Comparison of ENCODE assay signal across 9 cellular contexts in genomic region chr5:79255786-79256557, GRCh38. TPM values are rescaled to one million over a fixed set of nuclear protein-coding genes. Genes with fewer than 3 reads are reported as not detected.
DNase-seq lines count a peak whose midpoint lies in the region; ATAC-seq and TF ChIP-seq lines count a peak whose summit lies in the region.
"Had no signal": no experiment of that assay in that cellular context is flagged by ENCODE, and none has a peak within 500 bp of the region (broad histone marks: within the 10 kb centered on the region; RNA-seq: fewer than 3 reads in every experiment).

No MANE protein-coding gene starts in this region.

- peak; percentile 70 for TF ChIP-seq CTCF in astrocyte of the cerebellum (IDR thresholded peaks at IDR 0.05; ENCODE audit: low read depth, low read length, missing control alignments)
- peak in 2 of 5 experiments; percentile 4 to 23 for TF ChIP-seq CTCF in tibial nerve (IDR thresholded peaks at IDR 0.05)
- no peak for TF ChIP-seq CTCF in lower leg skin (IDR thresholded peaks at IDR 0.05)

- peak; percentile 57 for ATAC-seq in GM18498 (IDR thresholded peaks at IDR 0.05; ENCODE audit: unreplicated experiment)
- ATAC-seq in HG03439 (IDR thresholded peaks at IDR 0.05; ENCODE audit: unreplicated experiment), result peak; percentile 73

- H3K4me1 ChIP-seq in tibial nerve, result peaks cover 0 to 20% (median 0%) of the 10 kb centered on the region in 4 donors

- 94 to 100% methylated on average over 3 to 5 of the region's 5 CpGs for WGBS in tibial nerve, 2 donors
- 66 to 69% methylated on average over 5 of the region's 5 CpGs for WGBS in lower leg skin, 2 donors

- DNase-seq in Caki2 (ENCODE audit: low read depth) (peak; percentile 35), astrocyte of the cerebellum (ENCODE audit: low read depth) (no peak), lung microvascular endothelial cell (ENCODE audit: low read depth in 2 of 2) (peak; percentile 37 to 52), tibial nerve (ENCODE audit: low spot score in 2 of 2) (no peak), lower leg skin (ENCODE audit: low spot score in 2 of 2) (no peak)
- DNase-seq in activated CD4-positive, CD25-positive, alpha-beta regulatory T cell treated with anti-CD3 and anti-CD28 coated beads, Interleukin-2, amount 50 U/mL, for 72 hours, result no peak
- DNase-seq: naive B cell had no signal

- H3K27me3 ChIP-seq in tibial nerve, result no peaks in the 10 kb centered on the region

- H3K4me3 ChIP-seq in astrocyte of the cerebellum (ENCODE audit: low read depth, low read length), result no peak overlapping the region
- no peak overlapping the region for H3K4me3 ChIP-seq in tibial nerve
- H3K4me3 ChIP-seq in lower leg skin (ENCODE audit: low read depth, poor library complexity, severe bottlenecking), result no peak overlapping the region

- in situ Hi-C loops in Caki2 (cut with HindIII; ENCODE audit: low pct_unique_long_range_greater_than_20kb, low sequenced_read_pairs), result no loop called here
- in situ Hi-C loops in astrocyte of the cerebellum (cut with HindIII; ENCODE audit: low sequenced_read_pairs), result no loop called here

- H3K36me3 ChIP-seq in tibial nerve, result peaks cover 0 to 11% (median 0%) of the 10 kb centered on the region in 3 donors

- intact Hi-C loops in lower leg skin (cut with DNase I; ENCODE audit: low total_unique reads), result no loop called here

- TF ChIP-seq POLR2A in tibial nerve (IDR thresholded peaks at IDR 0.05) (no peak), lower leg skin (IDR thresholded peaks at IDR 0.05) (no peak)

- H3K9me3 ChIP-seq in tibial nerve, result no peaks in the 10 kb centered on the region

- no peak overlapping the region for H3K27ac ChIP-seq in tibial nerve

- TF ChIP-seq EP300 in tibial nerve (IDR thresholded peaks at IDR 0.05), result no peak

RNA-seq across cellular contexts. Expression of gene JMY, which starts 20.0 kb away (rescaled TPM):
- total RNA-seq in Caki2 (2014; rRNA removed; shearing (Covaris generic); ENCODE audit: low replicate concordance), result 5.1 and 6.7 TPM in 2 replicates
- total RNA-seq in lung microvascular endothelial cell (6.8 and 11.5 TPM in 2 replicates), tibial nerve (10 to 100 TPM; 14.7 to 25.7 (median 23.4) TPM), lower leg skin (10 to 100 TPM; 25.6 to 38.8 (median 30.5) TPM)

Comparison
In these comparisons a context has a peak if more than half of its experiments do, and no peak if none do; other contexts are left out.
1. DNase-seq: peak in Caki2 (single experiment) and lung microvascular endothelial cell (2 of 2); none in astrocyte of the cerebellum (single experiment), tibial nerve (0 of 2), activated CD4-positive, CD25-positive, alpha-beta regulatory T cell treated with anti-CD3 and anti-CD28 coated beads, Interleukin-2, amount 50 U/mL, for 72 hours (single experiment) and lower leg skin (0 of 2).